ENCODE assay signal across 29 cellular contexts in genomic region chr15:82890338-82891024, GRCh38.
DNase-seq lines count a peak whose midpoint lies in the region; FAIRE-seq and TF ChIP-seq lines count a peak whose summit lies in the region.
"Had no signal": no experiment of that assay in that cellular context is flagged by ENCODE, and none has a peak within 500 bp of the region (broad histone marks: within the 10 kb centered on the region; RNA-seq: fewer than 3 reads in every experiment).

No MANE protein-coding gene starts in this region.

- TF ChIP-seq CTCF in C4-2B (conservative IDR thresholded peaks at IDR 0.05) (no peak; the same call in 1 of the 2 replicates), astrocyte (IDR thresholded peaks at IDR 0.05; ENCODE audit: insufficient read depth, low read depth, low read length) (no peak), keratinocyte (optimal IDR thresholded peaks at IDR 0.05 in 1 of 3, IDR thresholded peaks at IDR 0.05 in 1 of 3, conservative IDR thresholded peaks at IDR 0.05 in 1 of 3; ENCODE audit: extremely low read depth in 1 of 3, insufficient read depth in 2 of 3, low read length in 3 of 3) (peak in 1 of 3 experiments; percentile 6)

- H2AFZ ChIP-seq in astrocyte (ENCODE audit: low read depth, low read length) (no peak overlapping the region), keratinocyte (ENCODE audit: control insufficient read depth, low read length) (no peak overlapping the region)

- H3K36me3 ChIP-seq in astrocyte (ENCODE audit: insufficient read depth, low read length), result no peaks in the 10 kb centered on the region
- H3K36me3 ChIP-seq in keratinocyte (ENCODE audit: control insufficient read depth in 2 of 2, extremely low read depth in 1 of 2, insufficient read depth in 2 of 2, low read length in 2 of 2), result no peaks in the 10 kb centered on the region
- H3K36me3 ChIP-seq: BLaER1 treated with 17β-estradiol and CSF1 and Interleukin-3, amounts not matched to agents 10 nM and 100 nM; esophagus muscularis mucosa; right atrium auricular region had no signal

- H3K9ac ChIP-seq in astrocyte (ENCODE audit: low read length), result no peak overlapping the region
- no peak overlapping the region for H3K9ac ChIP-seq in keratinocyte (ENCODE audit: control insufficient read depth, extremely low read depth, insufficient read depth, low read length)
- H3K9ac ChIP-seq: BLaER1 treated with 17β-estradiol and CSF1 and Interleukin-3, amounts not matched to agents 10 nM and 100 nM had no signal

- POLR2A ChIA-PET in activated CD4-positive, alpha-beta memory T cell treated with anti-CD3 and anti-CD28 coated beads, Interleukin-2, amount 10 ng/mL, durations not matched to agents 7 days and 5 days (lab: Charles Lee), result no interaction called here
- POLR2A ChIA-PET in activated CD4-positive, alpha-beta memory T cell treated with anti-CD3 and anti-CD28 coated beads for 36 hours (lab: Charles Lee), result no interaction called here

- CTCF ChIA-PET in activated CD4-positive, alpha-beta memory T cell treated with anti-CD3 and anti-CD28 coated beads, Interleukin-2, amount 10 ng/mL, durations not matched to agents 7 days and 5 days (lab: Charles Lee), result no interaction called here
- CTCF ChIA-PET in activated CD4-positive, alpha-beta memory T cell treated with anti-CD3 and anti-CD28 coated beads for 36 hours (lab: Charles Lee), result no interaction called here

- H3K9me3 Mint-ChIP-seq in astrocyte (ENCODE audit: unreplicated experiment), result no peaks in the 10 kb centered on the region
- no peaks in the 10 kb centered on the region for H3K9me3 Mint-ChIP-seq in activated CD4-positive, alpha-beta memory T cell treated with anti-CD3 and anti-CD28 coated beads, Interleukin-2, amount 10 ng/mL, durations not matched to agents 7 days and 5 days
- H3K9me3 Mint-ChIP-seq in activated CD4-positive, alpha-beta memory T cell treated with anti-CD3 and anti-CD28 coated beads for 36 hours, result no peaks in the 10 kb centered on the region
- H3K9me3 Mint-ChIP-seq: activated naive CD8-positive, alpha-beta T cell treated with anti-CD3 and anti-CD28 coated beads, Interleukin-2, amount 50 U/mL, for 24 hours; natural killer cell; stimulated activated naive B cell treated with anti-CD40 and anti-IgM and Interleukin-4, amounts not matched to agents 10 μg/mL and 1 μg/mL and 100 μg/mL, for 72 hours; T-helper 2 cell treated with Interferon-gamma antibody and Interleukin-4, amounts not matched to agents 5 μg/mL and 100 μg/mL, for 36 hours had no signal

- H3K4me1 ChIP-seq in astrocyte (ENCODE audit: insufficient read depth, low read length) (peaks cover 4% of the 10 kb centered on the region), keratinocyte (ENCODE audit: control insufficient read depth, extremely low read depth, insufficient read depth, low read length) (no peaks in the 10 kb centered on the region)
- H3K4me1 ChIP-seq: Caco-2, right atrium auricular region, testis had no signal

- no peaks in the 10 kb centered on the region for H3K9me1 ChIP-seq in keratinocyte (ENCODE audit: control insufficient read depth, extremely low read depth, insufficient read depth, low read length)

- H3K9me3 ChIP-seq in astrocyte (ENCODE audit: insufficient read depth, low read depth, low read length) (no peaks in the 10 kb centered on the region), keratinocyte (ENCODE audit: control insufficient read depth, low read depth, low read length) (no peaks in the 10 kb centered on the region)
- H3K9me3 ChIP-seq: BLaER1 treated with 17β-estradiol and CSF1 and Interleukin-3, amounts not matched to agents 10 nM and 100 nM; Caco-2; esophagus muscularis mucosa; right atrium auricular region; testis had no signal

- H3K79me2 ChIP-seq in astrocyte (ENCODE audit: insufficient read depth, low read length) (no peaks in the 10 kb centered on the region), keratinocyte (ENCODE audit: control insufficient read depth, insufficient read depth, low read length) (no peaks in the 10 kb centered on the region)

- no peaks in the 10 kb centered on the region for H4K20me1 ChIP-seq in astrocyte (ENCODE audit: insufficient read depth, low read length)
- H4K20me1 ChIP-seq in keratinocyte (ENCODE audit: control insufficient read depth, extremely low read depth, insufficient read depth, low read length), result no peaks in the 10 kb centered on the region

- peak; percentile 16 for DNase-seq in NCI-H226
- DNase-seq in astrocyte (ENCODE audit: low read depth), result peak; percentile 6
- no peak for DNase-seq in keratinocyte (ENCODE audit: low read depth, low spot score)
- no peak for DNase-seq in activated CD4-positive, alpha-beta memory T cell treated with anti-CD3 and anti-CD28 coated beads, Interleukin-2, amount 10 ng/mL, durations not matched to agents 7 days and 5 days
- no peak for DNase-seq in activated CD4-positive, alpha-beta memory T cell treated with anti-CD3 and anti-CD28 coated beads for 36 hours
- no peak for DNase-seq in NCI-H187 treated with DMSO at 0.1 percent for 48 hours (lab: John Stamatoyannopoulos, UW)
- no peak for DNase-seq in NCI-H1092 (lab: John Stamatoyannopoulos, UW)
- DNase-seq: activated CD4-positive, CD25-positive, alpha-beta regulatory T cell; activated gamma-delta T cell treated with Interleukin-2 at 50 U/mL for 16 hours; activated naive CD8-positive, alpha-beta T cell treated with anti-CD3 and anti-CD28 coated beads, Interleukin-2, amount 50 U/mL, for 24 hours; Caco-2; cortex of kidney; H9; midbrain; natural killer cell; NCI-H1417 treated with DMSO at 0.1 percent for 48 hours; NCI-H2171; NCI-H526; stimulated activated CD4-positive, alpha-beta T cell treated with anti-CD3 and anti-CD28 coated beads, Interleukin-4, amount 100 ng/mL, for 24 hours; stimulated activated naive B cell treated with anti-CD40 and anti-IgM and Interleukin-4, amounts not matched to agents 10 μg/mL and 1 μg/mL and 100 μg/mL, for 72 hours; testis had no signal

- FAIRE-seq in astrocyte (lab: Jason Lieb, UNC) (no peak), keratinocyte (lab: Jason Lieb, UNC) (peak; percentile 13)
- FAIRE-seq: GM12891, islet of Langerhans had no signal

- H3K27ac ChIP-seq in C4-2B (peak overlapping the region; percentile 76), astrocyte (ENCODE audit: low read depth, low read length) (no peak overlapping the region), keratinocyte (ENCODE audit: control insufficient read depth, insufficient read depth, low read length) (no peak overlapping the region)
- H3K27ac ChIP-seq: BLaER1 treated with 17β-estradiol and CSF1 and Interleukin-3, amounts not matched to agents 10 nM and 100 nM; esophagus muscularis mucosa; HL-60; right atrium auricular region; testis had no signal

- H3K27ac Mint-ChIP-seq in astrocyte (ENCODE audit: unreplicated experiment), result peak overlapping the region; percentile 62
- H3K27ac Mint-ChIP-seq in activated CD4-positive, alpha-beta memory T cell treated with anti-CD3 and anti-CD28 coated beads, Interleukin-2, amount 10 ng/mL, durations not matched to agents 7 days and 5 days, result no peak overlapping the region
- no peak overlapping the region for H3K27ac Mint-ChIP-seq in activated CD4-positive, alpha-beta memory T cell treated with anti-CD3 and anti-CD28 coated beads for 36 hours
- H3K27ac Mint-ChIP-seq: activated naive CD8-positive, alpha-beta T cell treated with anti-CD3 and anti-CD28 coated beads, Interleukin-2, amount 50 U/mL, for 24 hours; natural killer cell; stimulated activated naive B cell treated with anti-CD40 and anti-IgM and Interleukin-4, amounts not matched to agents 10 μg/mL and 1 μg/mL and 100 μg/mL, for 72 hours; T-helper 2 cell treated with Interferon-gamma antibody and Interleukin-4, amounts not matched to agents 5 μg/mL and 100 μg/mL, for 36 hours had no signal

- no peak overlapping the region for H3K4me3 ChIP-seq in astrocyte (ENCODE audit: insufficient read depth, low read depth, low read length)
- no peak overlapping the region for H3K4me3 ChIP-seq in keratinocyte (ENCODE audit: control insufficient read depth in 2 of 3, extremely low read depth in 1 of 3, insufficient read depth in 2 of 3, low read depth in 1 of 3, low read length in 3 of 3)
- H3K4me3 ChIP-seq: BLaER1 treated with 17β-estradiol and CSF1 and Interleukin-3, amounts not matched to agents 10 nM and 100 nM; esophagus muscularis mucosa; right atrium auricular region; testis had no signal

- dilution Hi-C loops in keratinocyte (cut with MboI; ENCODE audit: extremely low pct_ligation_motif_present, low sequenced_read_pairs), result no loop called here

- H3K36me3 Mint-ChIP-seq in astrocyte (ENCODE audit: low read depth, unreplicated experiment), result peaks cover 4% of the 10 kb centered on the region
- H3K36me3 Mint-ChIP-seq in activated CD4-positive, alpha-beta memory T cell treated with anti-CD3 and anti-CD28 coated beads, Interleukin-2, amount 10 ng/mL, durations not matched to agents 7 days and 5 days (ENCODE audit: low read depth), result no peaks in the 10 kb centered on the region
- no peaks in the 10 kb centered on the region for H3K36me3 Mint-ChIP-seq in activated CD4-positive, alpha-beta memory T cell treated with anti-CD3 and anti-CD28 coated beads for 36 hours
- H3K36me3 Mint-ChIP-seq: natural killer cell had no signal

- H3K27me3 Mint-ChIP-seq in astrocyte (ENCODE audit: low read depth, unreplicated experiment), result peaks cover 2% of the 10 kb centered on the region
- no peaks in the 10 kb centered on the region for H3K27me3 Mint-ChIP-seq in activated CD4-positive, alpha-beta memory T cell treated with anti-CD3 and anti-CD28 coated beads, Interleukin-2, amount 10 ng/mL, durations not matched to agents 7 days and 5 days
- peaks cover 6% of the 10 kb centered on the region for H3K27me3 Mint-ChIP-seq in activated CD4-positive, alpha-beta memory T cell treated with anti-CD3 and anti-CD28 coated beads for 36 hours
- H3K27me3 Mint-ChIP-seq: activated naive CD8-positive, alpha-beta T cell treated with anti-CD3 and anti-CD28 coated beads, Interleukin-2, amount 50 U/mL, for 24 hours; stimulated activated naive B cell treated with anti-CD40 and anti-IgM and Interleukin-4, amounts not matched to agents 10 μg/mL and 1 μg/mL and 100 μg/mL, for 72 hours had no signal

- H3K4me3 Mint-ChIP-seq in astrocyte (ENCODE audit: unreplicated experiment), result no peak overlapping the region
- no peak overlapping the region for H3K4me3 Mint-ChIP-seq in activated CD4-positive, alpha-beta memory T cell treated with anti-CD3 and anti-CD28 coated beads, Interleukin-2, amount 10 ng/mL, durations not matched to agents 7 days and 5 days
- no peak overlapping the region for H3K4me3 Mint-ChIP-seq in activated CD4-positive, alpha-beta memory T cell treated with anti-CD3 and anti-CD28 coated beads for 36 hours
- H3K4me3 Mint-ChIP-seq: activated naive CD8-positive, alpha-beta T cell treated with anti-CD3 and anti-CD28 coated beads, Interleukin-2, amount 50 U/mL, for 24 hours; H9; natural killer cell; stimulated activated naive B cell treated with anti-CD40 and anti-IgM and Interleukin-4, amounts not matched to agents 10 μg/mL and 1 μg/mL and 100 μg/mL, for 72 hours; T-helper 2 cell treated with Interferon-gamma antibody and Interleukin-4, amounts not matched to agents 5 μg/mL and 100 μg/mL, for 36 hours had no signal

- no peaks in the 10 kb centered on the region for H3K27me3 ChIP-seq in astrocyte (ENCODE audit: insufficient read depth, low read length)
- H3K27me3 ChIP-seq in keratinocyte (ENCODE audit: control insufficient read depth, extremely low read depth, insufficient read depth, low read length), result no peaks in the 10 kb centered on the region
- H3K27me3 ChIP-seq: BLaER1 treated with 17β-estradiol and CSF1 and Interleukin-3, amounts not matched to agents 10 nM and 100 nM; esophagus muscularis mucosa; right atrium auricular region; testis had no signal

- H3K4me1 Mint-ChIP-seq in astrocyte (ENCODE audit: low read depth, unreplicated experiment), result peaks cover 8% of the 10 kb centered on the region
- H3K4me1 Mint-ChIP-seq in activated CD4-positive, alpha-beta memory T cell treated with anti-CD3 and anti-CD28 coated beads, Interleukin-2, amount 10 ng/mL, durations not matched to agents 7 days and 5 days, result no peaks in the 10 kb centered on the region
- H3K4me1 Mint-ChIP-seq in activated CD4-positive, alpha-beta memory T cell treated with anti-CD3 and anti-CD28 coated beads for 36 hours (ENCODE audit: low read depth), result no peaks in the 10 kb centered on the region
- H3K4me1 Mint-ChIP-seq: activated naive CD8-positive, alpha-beta T cell treated with anti-CD3 and anti-CD28 coated beads, Interleukin-2, amount 50 U/mL, for 24 hours; natural killer cell had no signal

- H3K4me2 ChIP-seq in astrocyte (ENCODE audit: low read length), result no peak overlapping the region
- H3K4me2 ChIP-seq in keratinocyte (ENCODE audit: control insufficient read depth, extremely low read depth, insufficient read depth, low read depth, low read length), result no peak overlapping the region
- H3K4me2 ChIP-seq: BLaER1 treated with 17β-estradiol and CSF1 and Interleukin-3, amounts not matched to agents 10 nM and 100 nM had no signal

- intact Hi-C loops in activated CD4-positive, alpha-beta memory T cell treated with anti-CD3 and anti-CD28 coated beads for 36 hours (cut with micrococcal nuclease), result no loop called here

Comparison
In these comparisons a context has a peak if more than half of its experiments do, and no peak if none do; other contexts are left out.
1. DNase-seq: peak in NCI-H226 (single experiment) and astrocyte (single experiment); none in keratinocyte (single experiment), activated CD4-positive, alpha-beta memory T cell treated with anti-CD3 and anti-CD28 coated beads, Interleukin-2, amount 10 ng/mL, durations not matched to agents 7 days and 5 days (single experiment), activated CD4-positive, alpha-beta memory T cell treated with anti-CD3 and anti-CD28 coated beads for 36 hours (single experiment), NCI-H187 treated with DMSO at 0.1 percent for 48 hours (single experiment) and NCI-H1092 (single experiment).